11 cellular contexts compared by ENCODE assay signal in the genomic region with DNA sequence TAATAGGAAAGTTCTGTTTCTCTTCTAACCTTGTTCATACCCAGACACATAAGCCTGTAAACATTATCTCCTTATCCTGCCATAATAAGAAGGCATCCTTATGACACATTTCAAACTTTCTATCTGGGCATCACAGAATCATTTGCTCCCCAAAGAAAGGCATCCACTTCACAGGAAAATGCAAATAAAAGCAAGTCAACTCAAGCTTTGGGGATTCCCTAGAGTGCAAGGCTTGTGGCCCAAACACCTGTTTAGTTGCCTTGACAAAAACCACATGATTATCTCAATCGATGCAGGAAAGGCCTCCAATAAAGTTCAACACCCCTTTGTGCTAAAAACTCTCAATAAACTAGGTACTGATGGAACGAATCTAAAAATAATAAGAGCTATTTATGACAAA.
A peak's percentile ranks its signal among the peaks of the same experiment; 100 is the strongest.
DNase-seq lines count a peak whose midpoint lies in the region; ATAC-seq and TF ChIP-seq lines count a peak whose summit lies in the region.
"Had no signal": no experiment of that assay in that cellular context is flagged by ENCODE, and none has a peak within 500 bp of the region (broad histone marks: within the 10 kb centered on the region; RNA-seq: fewer than 3 reads in every experiment).

No MANE protein-coding gene starts in this region.

- no peaks in the 10 kb centered on the region for H3K9me3 Mint-ChIP-seq in activated naive CD8-positive, alpha-beta T cell treated with anti-CD3 and anti-CD28 coated beads for 36 hours
- no peaks in the 10 kb centered on the region for H3K9me3 Mint-ChIP-seq in chondrocyte (ENCODE audit: low read depth)
- H3K9me3 Mint-ChIP-seq: stimulated activated naive B cell treated with anti-CD40 and anti-IgM and Interleukin-4, amounts not matched to agents 10 μg/mL and 1 μg/mL and 100 μg/mL, for 72 hours had no signal

- H3K36me3 Mint-ChIP-seq in activated naive CD8-positive, alpha-beta T cell treated with anti-CD3 and anti-CD28 coated beads for 36 hours: no peaks in the 10 kb centered on the region
- no peaks in the 10 kb centered on the region for H3K36me3 Mint-ChIP-seq in chondrocyte (ENCODE audit: low read depth)
- H3K36me3 Mint-ChIP-seq: stimulated activated naive B cell treated with anti-CD40 and anti-IgM and Interleukin-4, amounts not matched to agents 10 μg/mL and 1 μg/mL and 100 μg/mL, for 72 hours had no signal

- ATAC-seq in GM18505 (IDR thresholded peaks at IDR 0.05; ENCODE audit: unreplicated experiment) (peak; percentile 84), GM19463 (IDR thresholded peaks at IDR 0.05; ENCODE audit: unreplicated experiment) (peak; percentile 97), HG02870 (IDR thresholded peaks at IDR 0.05; ENCODE audit: unreplicated experiment) (peak; percentile 96), HG03469 (IDR thresholded peaks at IDR 0.05; ENCODE audit: unreplicated experiment) (peak; percentile 92)
- ATAC-seq: left cardiac atrium; stimulated activated naive B cell treated with anti-CD40 and anti-IgM and Interleukin-4, amounts not matched to agents 10 μg/mL and 1 μg/mL and 100 μg/mL, for 72 hours; T-helper 17 cell had no signal

- no peak for TF ChIP-seq POLR2A in GM18505 (IDR thresholded peaks at IDR 0.05; ENCODE audit: borderline replicate concordance, extremely low read depth, insufficient read depth, insufficient read length)

- TF ChIP-seq CTCF in chondrocyte (IDR thresholded peaks at IDR 0.05): no peak

- H3K4me1 Mint-ChIP-seq in activated naive CD8-positive, alpha-beta T cell treated with anti-CD3 and anti-CD28 coated beads for 36 hours: no peaks in the 10 kb centered on the region
- H3K4me1 Mint-ChIP-seq in chondrocyte (ENCODE audit: low read depth): no peaks in the 10 kb centered on the region
- H3K4me1 Mint-ChIP-seq: stimulated activated naive B cell treated with anti-CD40 and anti-IgM and Interleukin-4, amounts not matched to agents 10 μg/mL and 1 μg/mL and 100 μg/mL, for 72 hours; T-helper 17 cell had no signal

- H3K27ac Mint-ChIP-seq in activated naive CD8-positive, alpha-beta T cell treated with anti-CD3 and anti-CD28 coated beads for 36 hours: no peak overlapping the region
- no peak overlapping the region for H3K27ac Mint-ChIP-seq in chondrocyte (ENCODE audit: unreplicated experiment)
- H3K27ac Mint-ChIP-seq: stimulated activated naive B cell treated with anti-CD40 and anti-IgM and Interleukin-4, amounts not matched to agents 10 μg/mL and 1 μg/mL and 100 μg/mL, for 72 hours; T-helper 17 cell had no signal

- peaks cover 5% of the 10 kb centered on the region for H3K27me3 Mint-ChIP-seq in activated naive CD8-positive, alpha-beta T cell treated with anti-CD3 and anti-CD28 coated beads for 36 hours
- H3K27me3 Mint-ChIP-seq in chondrocyte (ENCODE audit: low read depth): peaks cover 2% of the 10 kb centered on the region
- H3K27me3 Mint-ChIP-seq: stimulated activated naive B cell treated with anti-CD40 and anti-IgM and Interleukin-4, amounts not matched to agents 10 μg/mL and 1 μg/mL and 100 μg/mL, for 72 hours had no signal

- H3K4me3 Mint-ChIP-seq in activated naive CD8-positive, alpha-beta T cell treated with anti-CD3 and anti-CD28 coated beads for 36 hours: no peak overlapping the region
- no peak overlapping the region for H3K4me3 Mint-ChIP-seq in chondrocyte (ENCODE audit: unreplicated experiment)
- H3K4me3 Mint-ChIP-seq: stimulated activated naive B cell treated with anti-CD40 and anti-IgM and Interleukin-4, amounts not matched to agents 10 μg/mL and 1 μg/mL and 100 μg/mL, for 72 hours; T-helper 17 cell had no signal

- DNase-seq in activated CD4-positive, alpha-beta T cell treated with anti-CD3 and anti-CD28 coated beads, Interleukin-2, amount 50 U/mL, for 4 hours: no peak
- no peak for DNase-seq in activated naive CD8-positive, alpha-beta T cell treated with anti-CD3 and anti-CD28 coated beads for 36 hours
- no peak for DNase-seq in chondrocyte (ENCODE audit: low spot score)
- DNase-seq in GM19238 (ENCODE audit: insufficient read length, low spot score): no peak
- DNase-seq: left cardiac atrium; stimulated activated naive B cell treated with anti-CD40 and anti-IgM and Interleukin-4, amounts not matched to agents 10 μg/mL and 1 μg/mL and 100 μg/mL, for 72 hours; T-helper 17 cell had no signal
